ENCODE assay signal across 1 cellular context in genomic region chr5:142326480-142326938, GRCh38.
TF ChIP-seq lines count a peak whose summit lies in the region.

No MANE protein-coding gene starts in this region.

TF ChIP-seq in H1, 55 proteins besides CTCF, POLR2A, EP300 and RAD21:
- TF ChIP-seq, protein P1, sequence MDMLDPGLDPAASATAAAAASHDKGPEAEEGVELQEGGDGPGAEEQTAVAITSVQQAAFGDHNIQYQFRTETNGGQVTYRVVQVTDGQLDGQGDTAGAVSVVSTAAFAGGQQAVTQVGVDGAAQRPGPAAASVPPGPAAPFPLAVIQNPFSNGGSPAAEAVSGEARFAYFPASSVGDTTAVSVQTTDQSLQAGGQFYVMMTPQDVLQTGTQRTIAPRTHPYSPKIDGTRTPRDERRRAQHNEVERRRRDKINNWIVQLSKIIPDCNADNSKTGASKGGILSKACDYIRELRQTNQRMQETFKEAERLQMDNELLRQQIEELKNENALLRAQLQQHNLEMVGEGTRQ (IDR thresholded peaks at IDR 0.05; ENCODE audit: low read length): no peak
- TF ChIP-seq TBP (IDR thresholded peaks at IDR 0.05; ENCODE audit: low read depth, low read length): 0 out of 2 replicates have a peak, but pooled peaks have one; percentile 7
- peak; percentile 1 for TF ChIP-seq ASH2L (IDR thresholded peaks at IDR 0.05; ENCODE audit: low read length)
TF ChIP-seq in H1: peak in this region for 2.
